1 cellular context compared by ENCODE assay signal in the genomic region with DNA sequence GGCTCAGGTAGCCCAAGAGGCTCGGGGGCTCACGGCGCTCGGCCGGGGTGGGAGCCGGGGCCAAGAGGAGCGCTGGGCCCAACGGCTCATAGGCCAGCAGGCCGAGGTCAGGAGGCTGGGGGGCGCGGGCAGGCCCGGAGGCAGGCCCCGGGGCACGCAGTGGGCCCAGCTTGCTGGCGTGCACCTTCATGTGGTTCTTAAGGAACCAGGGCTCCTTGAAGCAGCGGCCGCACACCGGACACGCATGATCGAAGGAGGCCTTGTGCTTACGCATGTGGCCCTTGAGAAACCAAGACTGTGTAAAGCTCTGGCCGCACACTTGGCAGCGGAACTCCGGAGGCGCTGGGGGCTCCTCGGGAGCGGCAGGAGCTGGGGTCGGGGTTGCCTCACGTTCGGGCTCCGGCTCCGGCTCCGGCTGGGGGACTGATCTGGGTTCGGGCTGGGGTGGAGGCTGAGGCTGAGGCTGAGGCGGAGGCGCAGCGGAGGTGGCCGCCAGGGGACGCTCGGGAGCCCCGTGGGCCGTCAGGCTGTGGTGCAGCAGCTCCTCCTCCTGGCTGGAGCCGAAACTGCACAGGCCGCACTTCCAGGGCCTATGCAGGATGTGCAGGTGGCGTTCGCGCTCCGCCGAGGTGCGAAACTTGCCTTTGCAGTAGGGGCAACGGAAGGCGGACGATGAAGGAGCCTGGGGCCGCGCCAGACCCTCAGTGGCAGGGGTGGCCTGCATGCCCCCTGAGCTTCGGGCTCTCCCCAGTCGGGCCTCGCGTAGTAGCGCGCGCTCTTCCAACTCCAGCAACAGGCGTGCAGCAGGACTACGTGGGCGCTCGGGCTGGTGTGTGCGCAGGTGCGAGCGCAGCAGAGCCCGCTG.
TF ChIP-seq lines count a peak whose summit lies in the region.

No MANE protein-coding gene starts in this region.

TF ChIP-seq in HepG2, 621 proteins besides CTCF, POLR2A, EP300 and RAD21 (continued from another document and continues in another):
- TF ChIP-seq, protein P1, sequence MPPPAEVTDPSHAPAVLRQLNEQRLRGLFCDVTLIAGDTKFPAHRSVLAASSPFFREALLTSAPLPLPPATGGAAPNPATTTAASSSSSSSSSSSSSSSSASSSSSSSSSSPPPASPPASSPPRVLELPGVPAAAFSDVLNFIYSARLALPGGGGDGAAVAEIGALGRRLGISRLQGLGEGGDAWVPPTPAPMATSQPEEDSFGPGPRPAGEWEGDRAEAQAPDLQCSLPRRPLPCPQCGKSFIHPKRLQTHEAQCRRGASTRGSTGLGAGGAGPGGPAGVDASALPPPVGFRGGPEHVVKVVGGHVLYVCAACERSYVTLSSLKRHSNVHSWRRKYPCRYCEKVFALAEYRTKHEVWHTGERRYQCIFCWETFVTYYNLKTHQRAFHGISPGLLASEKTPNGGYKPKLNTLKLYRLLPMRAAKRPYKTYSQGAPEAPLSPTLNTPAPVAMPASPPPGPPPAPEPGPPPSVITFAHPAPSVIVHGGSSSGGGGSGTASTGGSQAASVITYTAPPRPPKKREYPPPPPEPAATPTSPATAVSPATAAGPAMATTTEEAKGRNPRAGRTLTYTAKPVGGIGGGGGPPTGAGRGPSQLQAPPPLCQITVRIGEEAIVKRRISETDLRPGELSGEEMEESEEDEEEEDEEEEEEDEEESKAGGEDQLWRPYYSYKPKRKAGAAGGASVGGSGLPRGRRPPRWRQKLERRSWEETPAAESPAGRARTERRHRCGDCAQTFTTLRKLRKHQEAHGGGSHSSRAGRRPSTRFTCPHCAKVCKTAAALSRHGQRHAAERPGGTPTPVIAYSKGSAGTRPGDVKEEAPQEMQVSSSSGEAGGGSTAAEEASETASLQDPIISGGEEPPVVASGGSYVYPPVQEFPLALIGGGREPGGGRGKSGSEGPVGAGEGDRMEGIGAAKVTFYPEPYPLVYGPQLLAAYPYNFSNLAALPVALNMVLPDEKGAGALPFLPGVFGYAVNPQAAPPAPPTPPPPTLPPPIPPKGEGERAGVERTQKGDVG (CRISPR knock-in tag; IDR thresholded peaks at IDR 0.05; ENCODE audit: borderline replicate concordance), result peak; percentile 100
- no peak for TF ChIP-seq ARNT (IDR thresholded peaks at IDR 0.05)
- TF ChIP-seq NCOR1 (IDR thresholded peaks at IDR 0.05; ENCODE audit: borderline replicate concordance, low read length), result no peak
- TF ChIP-seq ZSCAN20 (CRISPR knock-in tag; IDR thresholded peaks at IDR 0.05; ENCODE audit: borderline replicate concordance), result no peak
- no peak for TF ChIP-seq REXO4 (CRISPR knock-in tag; IDR thresholded peaks at IDR 0.05; ENCODE audit: borderline replicate concordance)
- TF ChIP-seq ZNF761 (CRISPR knock-in tag; conservative IDR thresholded peaks at IDR 0.05), result peak; percentile 93
- TF ChIP-seq, protein P2, sequence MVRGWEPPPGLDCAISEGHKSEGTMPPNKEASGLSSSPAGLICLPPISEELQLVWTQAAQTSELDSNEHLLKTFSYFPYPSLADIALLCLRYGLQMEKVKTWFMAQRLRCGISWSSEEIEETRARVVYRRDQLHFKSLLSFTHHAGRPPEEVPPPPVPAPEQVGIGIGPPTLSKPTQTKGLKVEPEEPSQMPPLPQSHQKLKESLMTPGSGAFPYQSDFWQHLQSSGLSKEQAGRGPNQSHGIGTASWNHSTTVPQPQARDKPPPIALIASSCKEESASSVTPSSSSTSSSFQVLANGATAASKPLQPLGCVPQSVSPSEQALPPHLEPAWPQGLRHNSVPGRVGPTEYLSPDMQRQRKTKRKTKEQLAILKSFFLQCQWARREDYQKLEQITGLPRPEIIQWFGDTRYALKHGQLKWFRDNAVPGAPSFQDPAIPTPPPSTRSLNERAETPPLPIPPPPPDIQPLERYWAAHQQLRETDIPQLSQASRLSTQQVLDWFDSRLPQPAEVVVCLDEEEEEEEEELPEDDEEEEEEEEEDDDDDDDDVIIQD (CRISPR knock-in tag; IDR thresholded peaks at IDR 0.05; ENCODE audit: low read depth), result 0 out of 2 replicates have a peak, but pooled peaks have one; percentile 37
- no peak for TF ChIP-seq ZNF207 (IDR thresholded peaks at IDR 0.05; ENCODE audit: borderline replicate concordance)
- peak; percentile 94 for TF ChIP-seq ZNF772 (CRISPR knock-in tag; IDR thresholded peaks at IDR 0.05)
- 0 out of 2 replicates have a peak, but pooled peaks have one; percentile 27 for TF ChIP-seq ZNF570 (CRISPR knock-in tag; IDR thresholded peaks at IDR 0.05; ENCODE audit: borderline replicate concordance)
- peak; percentile 96; the same call in 1 of the 2 replicates for TF ChIP-seq ZNF713 (CRISPR knock-in tag; IDR thresholded peaks at IDR 0.05)
- no peak for TF ChIP-seq TP53 (CRISPR knock-in tag; conservative IDR thresholded peaks at IDR 0.05)
- peak; percentile 78; the same call in 1 of the 2 replicates for TF ChIP-seq ZNF335 (CRISPR knock-in tag; IDR thresholded peaks at IDR 0.05)
- peak; percentile 85; the same call in 1 of the 2 replicates for TF ChIP-seq NFKB2 (CRISPR knock-in tag; IDR thresholded peaks at IDR 0.05; ENCODE audit: borderline replicate concordance)
- TF ChIP-seq ZC3H13 (CRISPR knock-in tag; IDR thresholded peaks at IDR 0.05), result peak; percentile 77; the same call in 1 of the 2 replicates
- no peak for TF ChIP-seq ZNF264 (CRISPR knock-in tag; IDR thresholded peaks at IDR 0.05)
- TF ChIP-seq ZNF749 (CRISPR knock-in tag; IDR thresholded peaks at IDR 0.05; ENCODE audit: borderline replicate concordance), result peak; percentile 78; the same call in 1 of the 2 replicates
- TF ChIP-seq, protein P3, sequence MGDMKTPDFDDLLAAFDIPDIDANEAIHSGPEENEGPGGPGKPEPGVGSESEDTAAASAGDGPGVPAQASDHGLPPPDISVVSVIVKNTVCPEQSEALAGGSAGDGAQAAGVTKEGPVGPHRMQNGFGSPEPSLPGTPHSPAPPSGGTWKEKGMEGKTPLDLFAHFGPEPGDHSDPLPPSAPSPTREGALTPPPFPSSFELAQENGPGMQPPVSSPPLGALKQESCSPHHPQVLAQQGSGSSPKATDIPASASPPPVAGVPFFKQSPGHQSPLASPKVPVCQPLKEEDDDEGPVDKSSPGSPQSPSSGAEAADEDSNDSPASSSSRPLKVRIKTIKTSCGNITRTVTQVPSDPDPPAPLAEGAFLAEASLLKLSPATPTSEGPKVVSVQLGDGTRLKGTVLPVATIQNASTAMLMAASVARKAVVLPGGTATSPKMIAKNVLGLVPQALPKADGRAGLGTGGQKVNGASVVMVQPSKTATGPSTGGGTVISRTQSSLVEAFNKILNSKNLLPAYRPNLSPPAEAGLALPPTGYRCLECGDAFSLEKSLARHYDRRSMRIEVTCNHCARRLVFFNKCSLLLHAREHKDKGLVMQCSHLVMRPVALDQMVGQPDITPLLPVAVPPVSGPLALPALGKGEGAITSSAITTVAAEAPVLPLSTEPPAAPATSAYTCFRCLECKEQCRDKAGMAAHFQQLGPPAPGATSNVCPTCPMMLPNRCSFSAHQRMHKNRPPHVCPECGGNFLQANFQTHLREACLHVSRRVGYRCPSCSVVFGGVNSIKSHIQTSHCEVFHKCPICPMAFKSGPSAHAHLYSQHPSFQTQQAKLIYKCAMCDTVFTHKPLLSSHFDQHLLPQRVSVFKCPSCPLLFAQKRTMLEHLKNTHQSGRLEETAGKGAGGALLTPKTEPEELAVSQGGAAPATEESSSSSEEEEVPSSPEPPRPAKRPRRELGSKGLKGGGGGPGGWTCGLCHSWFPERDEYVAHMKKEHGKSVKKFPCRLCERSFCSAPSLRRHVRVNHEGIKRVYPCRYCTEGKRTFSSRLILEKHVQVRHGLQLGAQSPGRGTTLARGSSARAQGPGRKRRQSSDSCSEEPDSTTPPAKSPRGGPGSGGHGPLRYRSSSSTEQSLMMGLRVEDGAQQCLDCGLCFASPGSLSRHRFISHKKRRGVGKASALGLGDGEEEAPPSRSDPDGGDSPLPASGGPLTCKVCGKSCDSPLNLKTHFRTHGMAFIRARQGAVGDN (CRISPR knock-in tag; IDR thresholded peaks at IDR 0.05), result peak; percentile 97
- TF ChIP-seq, protein P4, sequence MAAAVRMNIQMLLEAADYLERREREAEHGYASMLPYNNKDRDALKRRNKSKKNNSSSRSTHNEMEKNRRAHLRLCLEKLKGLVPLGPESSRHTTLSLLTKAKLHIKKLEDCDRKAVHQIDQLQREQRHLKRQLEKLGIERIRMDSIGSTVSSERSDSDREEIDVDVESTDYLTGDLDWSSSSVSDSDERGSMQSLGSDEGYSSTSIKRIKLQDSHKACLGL (CRISPR knock-in tag; IDR thresholded peaks at IDR 0.05), result no peak
- TF ChIP-seq PHB2 (IDR thresholded peaks at IDR 0.05; ENCODE audit: partially characterized antibody), result no peak
- TF ChIP-seq, protein P5, sequence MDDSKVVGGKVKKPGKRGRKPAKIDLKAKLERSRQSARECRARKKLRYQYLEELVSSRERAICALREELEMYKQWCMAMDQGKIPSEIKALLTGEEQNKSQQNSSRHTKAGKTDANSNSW (CRISPR knock-in tag; IDR thresholded peaks at IDR 0.05; ENCODE audit: borderline replicate concordance), result peak; percentile 35; the same call in 1 of the 2 replicates
- peak; percentile 54; the same call in 1 of the 2 replicates for TF ChIP-seq ZKSCAN1 (IDR thresholded peaks at IDR 0.05; ENCODE audit: low read length)
- TF ChIP-seq MIXL1 (CRISPR knock-in tag; IDR thresholded peaks at IDR 0.05), result peak; percentile 73; the same call in 1 of the 2 replicates
- TF ChIP-seq, protein P6, sequence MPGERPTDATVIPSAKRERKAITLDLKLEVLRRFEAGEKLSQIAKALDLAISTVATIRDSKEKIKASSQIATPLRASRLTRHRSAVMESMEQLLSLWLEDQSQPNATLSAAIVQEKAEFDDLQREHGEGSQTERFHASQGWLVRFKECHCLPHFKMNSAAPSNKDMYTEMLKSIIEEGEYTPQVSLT (CRISPR knock-in tag; IDR thresholded peaks at IDR 0.05; ENCODE audit: borderline replicate concordance, low read depth), result no peak; the same call in 1 of the 2 replicates
- TF ChIP-seq ZNF350 (CRISPR knock-in tag; IDR thresholded peaks at IDR 0.05; ENCODE audit: borderline replicate concordance, low read depth), result peak; percentile 86
- no peak; the same call in 1 of the 2 replicates for TF ChIP-seq MYNN (CRISPR knock-in tag; IDR thresholded peaks at IDR 0.05; ENCODE audit: low read depth)
- no peak for TF ChIP-seq RBM39 (IDR thresholded peaks at IDR 0.05; ENCODE audit: low read depth, low read length, poor library complexity, severe bottlenecking)
- no peak for TF ChIP-seq ZNF496 (CRISPR knock-in tag; IDR thresholded peaks at IDR 0.05; ENCODE audit: insufficient replicate concordance)
- TF ChIP-seq, protein P7, sequence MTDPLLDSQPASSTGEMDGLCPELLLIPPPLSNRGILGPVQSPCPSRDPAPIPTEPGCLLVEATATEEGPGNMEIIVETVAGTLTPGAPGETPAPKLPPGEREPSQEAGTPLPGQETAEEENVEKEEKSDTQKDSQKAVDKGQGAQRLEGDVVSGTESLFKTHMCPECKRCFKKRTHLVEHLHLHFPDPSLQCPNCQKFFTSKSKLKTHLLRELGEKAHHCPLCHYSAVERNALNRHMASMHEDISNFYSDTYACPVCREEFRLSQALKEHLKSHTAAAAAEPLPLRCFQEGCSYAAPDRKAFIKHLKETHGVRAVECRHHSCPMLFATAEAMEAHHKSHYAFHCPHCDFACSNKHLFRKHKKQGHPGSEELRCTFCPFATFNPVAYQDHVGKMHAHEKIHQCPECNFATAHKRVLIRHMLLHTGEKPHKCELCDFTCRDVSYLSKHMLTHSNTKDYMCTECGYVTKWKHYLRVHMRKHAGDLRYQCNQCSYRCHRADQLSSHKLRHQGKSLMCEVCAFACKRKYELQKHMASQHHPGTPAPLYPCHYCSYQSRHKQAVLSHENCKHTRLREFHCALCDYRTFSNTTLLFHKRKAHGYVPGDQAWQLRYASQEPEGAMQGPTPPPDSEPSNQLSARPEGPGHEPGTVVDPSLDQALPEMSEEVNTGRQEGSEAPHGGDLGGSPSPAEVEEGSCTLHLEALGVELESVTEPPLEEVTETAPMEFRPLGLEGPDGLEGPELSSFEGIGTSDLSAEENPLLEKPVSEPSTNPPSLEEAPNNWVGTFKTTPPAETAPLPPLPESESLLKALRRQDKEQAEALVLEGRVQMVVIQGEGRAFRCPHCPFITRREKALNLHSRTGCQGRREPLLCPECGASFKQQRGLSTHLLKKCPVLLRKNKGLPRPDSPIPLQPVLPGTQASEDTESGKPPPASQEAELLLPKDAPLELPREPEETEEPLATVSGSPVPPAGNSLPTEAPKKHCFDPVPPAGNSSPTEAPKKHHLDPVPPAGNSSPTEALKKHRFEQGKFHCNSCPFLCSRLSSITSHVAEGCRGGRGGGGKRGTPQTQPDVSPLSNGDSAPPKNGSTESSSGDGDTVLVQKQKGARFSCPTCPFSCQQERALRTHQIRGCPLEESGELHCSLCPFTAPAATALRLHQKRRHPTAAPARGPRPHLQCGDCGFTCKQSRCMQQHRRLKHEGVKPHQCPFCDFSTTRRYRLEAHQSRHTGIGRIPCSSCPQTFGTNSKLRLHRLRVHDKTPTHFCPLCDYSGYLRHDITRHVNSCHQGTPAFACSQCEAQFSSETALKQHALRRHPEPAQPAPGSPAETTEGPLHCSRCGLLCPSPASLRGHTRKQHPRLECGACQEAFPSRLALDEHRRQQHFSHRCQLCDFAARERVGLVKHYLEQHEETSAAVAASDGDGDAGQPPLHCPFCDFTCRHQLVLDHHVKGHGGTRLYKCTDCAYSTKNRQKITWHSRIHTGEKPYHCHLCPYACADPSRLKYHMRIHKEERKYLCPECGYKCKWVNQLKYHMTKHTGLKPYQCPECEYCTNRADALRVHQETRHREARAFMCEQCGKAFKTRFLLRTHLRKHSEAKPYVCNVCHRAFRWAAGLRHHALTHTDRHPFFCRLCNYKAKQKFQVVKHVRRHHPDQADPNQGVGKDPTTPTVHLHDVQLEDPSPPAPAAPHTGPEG (CRISPR knock-in tag; IDR thresholded peaks at IDR 0.05), result no peak; the same call in 1 of the 2 replicates
- peak; percentile 91; the same call in 1 of the 2 replicates for TF ChIP-seq TOE1 (CRISPR knock-in tag; IDR thresholded peaks at IDR 0.05)
- TF ChIP-seq, protein P8, sequence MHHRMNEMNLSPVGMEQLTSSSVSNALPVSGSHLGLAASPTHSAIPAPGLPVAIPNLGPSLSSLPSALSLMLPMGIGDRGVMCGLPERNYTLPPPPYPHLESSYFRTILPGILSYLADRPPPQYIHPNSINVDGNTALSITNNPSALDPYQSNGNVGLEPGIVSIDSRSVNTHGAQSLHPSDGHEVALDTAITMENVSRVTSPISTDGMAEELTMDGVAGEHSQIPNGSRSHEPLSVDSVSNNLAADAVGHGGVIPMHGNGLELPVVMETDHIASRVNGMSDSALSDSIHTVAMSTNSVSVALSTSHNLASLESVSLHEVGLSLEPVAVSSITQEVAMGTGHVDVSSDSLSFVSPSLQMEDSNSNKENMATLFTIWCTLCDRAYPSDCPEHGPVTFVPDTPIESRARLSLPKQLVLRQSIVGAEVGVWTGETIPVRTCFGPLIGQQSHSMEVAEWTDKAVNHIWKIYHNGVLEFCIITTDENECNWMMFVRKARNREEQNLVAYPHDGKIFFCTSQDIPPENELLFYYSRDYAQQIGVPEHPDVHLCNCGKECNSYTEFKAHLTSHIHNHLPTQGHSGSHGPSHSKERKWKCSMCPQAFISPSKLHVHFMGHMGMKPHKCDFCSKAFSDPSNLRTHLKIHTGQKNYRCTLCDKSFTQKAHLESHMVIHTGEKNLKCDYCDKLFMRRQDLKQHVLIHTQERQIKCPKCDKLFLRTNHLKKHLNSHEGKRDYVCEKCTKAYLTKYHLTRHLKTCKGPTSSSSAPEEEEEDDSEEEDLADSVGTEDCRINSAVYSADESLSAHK (CRISPR knock-in tag; IDR thresholded peaks at IDR 0.05; ENCODE audit: borderline replicate concordance), result no peak
- TF ChIP-seq SNRNP70 (IDR thresholded peaks at IDR 0.05; ENCODE audit: low read depth, low read length), result no peak
- no peak for TF ChIP-seq PLRG1 (conservative IDR thresholded peaks at IDR 0.05)
- TF ChIP-seq ZNF12 (CRISPR knock-in tag; IDR thresholded peaks at IDR 0.05), result peak; percentile 53; the same call in 1 of the 2 replicates
- TF ChIP-seq ZNF431 (CRISPR knock-in tag; IDR thresholded peaks at IDR 0.05; ENCODE audit: borderline replicate concordance, low read depth), result 0 out of 2 replicates have a peak, but pooled peaks have one; percentile 11
- no peak; the same call in none of the 2 replicates for TF ChIP-seq ETV6 (CRISPR knock-in tag; conservative IDR thresholded peaks at IDR 0.05)
